ENCODE assay signal across 26 cellular contexts in the genomic region with DNA sequence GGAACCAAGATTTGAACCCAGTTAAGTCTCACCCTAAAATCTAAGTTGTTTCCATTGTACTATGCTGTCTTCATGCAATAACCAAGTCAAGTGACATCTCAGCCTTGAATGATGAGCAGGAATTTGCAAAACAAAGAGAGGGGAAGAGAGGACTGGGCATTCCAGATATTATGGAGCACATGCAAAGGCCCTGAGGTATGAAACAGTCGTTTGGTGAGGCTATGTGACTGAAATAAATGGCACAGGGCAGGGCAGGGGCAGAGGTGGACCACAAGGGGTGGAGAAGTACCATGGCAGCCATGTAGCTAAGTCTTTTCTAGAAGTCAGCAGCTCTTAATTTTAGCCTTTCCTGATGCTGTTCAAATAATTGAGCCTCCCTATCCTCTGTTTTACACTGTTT.
"Had no signal": no experiment of that assay in that cellular context is flagged by ENCODE, and none has a peak within 500 bp of the region (broad histone marks: within the 10 kb centered on the region; RNA-seq: fewer than 3 reads in every experiment).

No MANE protein-coding gene starts in this region.

- H3K27ac ChIP-seq: breast epithelium, epithelial cell of prostate, esophagus squamous epithelium, left lung, ovary, suprapubic skin had no signal

- H3K4me1 ChIP-seq: breast epithelium had no signal

- H3K36me3 ChIP-seq: breast epithelium, esophagus squamous epithelium, left lung, ovary, suprapubic skin, uterus had no signal

- H3K9me3 Mint-ChIP-seq: activated B cell treated with CpG ODN at 0.5 μM for 24 hours; activated CD8-positive, alpha-beta T cell treated with anti-CD3 and anti-CD28 coated beads for 36 hours; activated naive CD4-positive, alpha-beta T cell treated with anti-CD3 and anti-CD28 coated beads, Interleukin-2, amount 10 ng/mL, durations not matched to agents 7 days and 5 days; activated T-cell treated with anti-CD3 and anti-CD28 coated beads, Interleukin-2, amount 50 U/mL, for 72 hours; T-cell had no signal

- ATAC-seq: activated CD8-positive, alpha-beta T cell treated with anti-CD3 and anti-CD28 coated beads for 36 hours; activated T-cell treated with anti-CD3 and anti-CD28 coated beads, Interleukin-2, amount 50 U/mL, for 72 hours; left lung; T-cell had no signal

- H3K4me1 Mint-ChIP-seq: naive B cell had no signal

- H3K27me3 ChIP-seq: breast epithelium, esophagus squamous epithelium, left lung, ovary, suprapubic skin, uterus had no signal

- H3K27ac Mint-ChIP-seq: activated B cell treated with CpG ODN at 0.5 μM for 24 hours; activated CD8-positive, alpha-beta T cell treated with anti-CD3 and anti-CD28 coated beads for 36 hours; activated naive CD4-positive, alpha-beta T cell treated with anti-CD3 and anti-CD28 coated beads, Interleukin-2, amount 10 ng/mL, durations not matched to agents 7 days and 5 days; activated T-cell treated with anti-CD3 and anti-CD28 coated beads, Interleukin-2, amount 50 U/mL, for 72 hours; progenitor cell of endocrine pancreas had no signal

- H3K9me3 ChIP-seq: breast epithelium, esophagus squamous epithelium, left lung, ovary, suprapubic skin, uterus had no signal

- DNase-seq: activated B cell treated with CpG ODN at 0.5 μM for 24 hours; activated CD4-positive, alpha-beta T cell treated with anti-CD3 and anti-CD28 coated beads, Interleukin-2, amount 50 U/mL, for 1 hour; activated CD8-positive, alpha-beta T cell treated with anti-CD3 and anti-CD28 coated beads for 36 hours; activated effector memory CD4-positive, alpha-beta T cell treated with Interleukin-2 at 50 U/mL for 16 hours; activated naive CD4-positive, alpha-beta T cell treated with anti-CD3 and anti-CD28 coated beads, Interleukin-2, amount 10 ng/mL, durations not matched to agents 7 days and 5 days; activated T-cell treated with anti-CD3 and anti-CD28 coated beads for 4 hours; activated T-cell treated with anti-CD3 and anti-CD28 coated beads, Interleukin-2, amount 50 U/mL, for 72 hours; central memory CD4-positive, alpha-beta T cell; effector CD4-positive, alpha-beta T cell; esophagus squamous epithelium; foreskin melanocyte; left lung; naive B cell; ovary; retina; stimulated activated CD4-positive, alpha-beta T cell treated with anti-CD3 and anti-CD28 coated beads, Interleukin-15, amount 100 ng/mL, for 24 hours; stimulated activated CD4-positive, alpha-beta T cell treated with anti-CD3 and anti-CD28 coated beads, Interleukin-2, amount 100 ng/mL, for 24 hours; stimulated activated naive CD4-positive, alpha-beta T cell; T-cell; trophoblast cell; uterus had no signal

- H3K4me3 ChIP-seq: breast epithelium, esophagus squamous epithelium, left lung, ovary, smooth muscle cell, suprapubic skin, uterus had no signal

- H3K36me3 Mint-ChIP-seq: activated naive CD4-positive, alpha-beta T cell treated with anti-CD3 and anti-CD28 coated beads, Interleukin-2, amount 10 ng/mL, durations not matched to agents 7 days and 5 days; T-cell had no signal

- H3K4me3 Mint-ChIP-seq: activated B cell treated with CpG ODN at 0.5 μM for 24 hours; activated CD8-positive, alpha-beta T cell treated with anti-CD3 and anti-CD28 coated beads for 36 hours; activated naive CD4-positive, alpha-beta T cell treated with anti-CD3 and anti-CD28 coated beads, Interleukin-2, amount 10 ng/mL, durations not matched to agents 7 days and 5 days; activated T-cell treated with anti-CD3 and anti-CD28 coated beads, Interleukin-2, amount 50 U/mL, for 72 hours; naive B cell; T-cell had no signal

- H3K27me3 Mint-ChIP-seq: activated B cell treated with CpG ODN at 0.5 μM for 24 hours; activated CD8-positive, alpha-beta T cell treated with anti-CD3 and anti-CD28 coated beads for 36 hours; activated naive CD4-positive, alpha-beta T cell treated with anti-CD3 and anti-CD28 coated beads, Interleukin-2, amount 10 ng/mL, durations not matched to agents 7 days and 5 days; naive B cell; T-cell had no signal
